Comparison of ENCODE assay signal across 25 cellular contexts in genomic region chr9:119852399-119852798, GRCh38.
"Had no signal": no experiment of that assay in that cellular context is flagged by ENCODE, and none has a peak within 500 bp of the region (broad histone marks: within the 10 kb centered on the region; RNA-seq: fewer than 3 reads in every experiment).

No MANE protein-coding gene starts in this region.

- H3K4me3 Mint-ChIP-seq: activated CD4-positive, alpha-beta memory T cell treated with anti-CD3 and anti-CD28 coated beads for 36 hours; activated CD4-positive, alpha-beta T cell treated with anti-CD3 and anti-CD28 coated beads for 36 hours; activated CD4-positive, alpha-beta T cell treated with anti-CD3 and anti-CD28 coated beads, Interleukin-2, amount 10 ng/mL, durations not matched to agents 24 days and 14 days; activated CD8-positive, alpha-beta memory T cell treated with anti-CD3 and anti-CD28 coated beads, Interleukin-2, amount 10 ng/mL, durations not matched to agents 7 days and 5 days; activated CD8-positive, alpha-beta T cell treated with anti-CD3 and anti-CD28 coated beads, Interleukin-2, amount 10 ng/mL, durations not matched to agents 7 days and 5 days; activated naive CD4-positive, alpha-beta T cell treated with anti-CD3 and anti-CD28 coated beads, Interleukin-2, amount 10 ng/mL, durations not matched to agents 7 days and 5 days; activated naive CD8-positive, alpha-beta T cell treated with anti-CD3 and anti-CD28 coated beads, Interleukin-2, amount 10 ng/mL, durations not matched to agents 7 days and 5 days; activated T-cell treated with anti-CD3 and anti-CD28 coated beads, Interleukin-2, amount 50 U/mL, for 72 hours; brain; T-helper 17 cell; T-helper 2 cell treated with Interferon-gamma antibody and Interleukin-4, amounts not matched to agents 5 μg/mL and 100 μg/mL, for 36 hours had no signal

- H3K4me1 Mint-ChIP-seq: activated CD4-positive, alpha-beta T cell treated with anti-CD3 and anti-CD28 coated beads for 36 hours; activated CD4-positive, alpha-beta T cell treated with anti-CD3 and anti-CD28 coated beads, Interleukin-2, amount 10 ng/mL, durations not matched to agents 24 days and 14 days; activated CD8-positive, alpha-beta memory T cell treated with anti-CD3 and anti-CD28 coated beads, Interleukin-2, amount 10 ng/mL, durations not matched to agents 7 days and 5 days; activated naive CD4-positive, alpha-beta T cell treated with anti-CD3 and anti-CD28 coated beads, Interleukin-2, amount 10 ng/mL, durations not matched to agents 7 days and 5 days; activated naive CD8-positive, alpha-beta T cell treated with anti-CD3 and anti-CD28 coated beads, Interleukin-2, amount 10 ng/mL, durations not matched to agents 7 days and 5 days; brain; T-helper 17 cell had no signal

- H3K36me3 Mint-ChIP-seq: activated CD4-positive, alpha-beta memory T cell treated with anti-CD3 and anti-CD28 coated beads for 36 hours; activated CD8-positive, alpha-beta memory T cell treated with anti-CD3 and anti-CD28 coated beads, Interleukin-2, amount 10 ng/mL, durations not matched to agents 7 days and 5 days; activated naive CD4-positive, alpha-beta T cell treated with anti-CD3 and anti-CD28 coated beads, Interleukin-2, amount 10 ng/mL, durations not matched to agents 7 days and 5 days; activated naive CD4-positive, alpha-beta T cell treated with anti-CD3 and anti-CD28 coated beads, Interleukin-2, amount 50 U/mL, for 72 hours; activated naive CD8-positive, alpha-beta T cell treated with anti-CD3 and anti-CD28 coated beads, Interleukin-2, amount 10 ng/mL, durations not matched to agents 7 days and 5 days; brain had no signal

- H3K27ac Mint-ChIP-seq: activated CD4-positive, alpha-beta memory T cell treated with anti-CD3 and anti-CD28 coated beads for 36 hours; activated CD4-positive, alpha-beta T cell treated with anti-CD3 and anti-CD28 coated beads for 36 hours; activated CD4-positive, alpha-beta T cell treated with anti-CD3 and anti-CD28 coated beads, Interleukin-2, amount 10 ng/mL, durations not matched to agents 24 days and 14 days; activated CD8-positive, alpha-beta memory T cell treated with anti-CD3 and anti-CD28 coated beads, Interleukin-2, amount 10 ng/mL, durations not matched to agents 7 days and 5 days; activated CD8-positive, alpha-beta T cell treated with anti-CD3 and anti-CD28 coated beads, Interleukin-2, amount 10 ng/mL, durations not matched to agents 7 days and 5 days; activated naive CD4-positive, alpha-beta T cell treated with anti-CD3 and anti-CD28 coated beads, Interleukin-2, amount 10 ng/mL, durations not matched to agents 7 days and 5 days; activated naive CD4-positive, alpha-beta T cell treated with anti-CD3 and anti-CD28 coated beads, Interleukin-2, amount 50 U/mL, for 72 hours; activated naive CD8-positive, alpha-beta T cell treated with anti-CD3 and anti-CD28 coated beads, Interleukin-2, amount 10 ng/mL, durations not matched to agents 7 days and 5 days; activated T-cell treated with anti-CD3 and anti-CD28 coated beads, Interleukin-2, amount 50 U/mL, for 72 hours; T-helper 17 cell; T-helper 2 cell treated with Interferon-gamma antibody and Interleukin-4, amounts not matched to agents 5 μg/mL and 100 μg/mL, for 36 hours had no signal

- ATAC-seq: activated CD4-positive, alpha-beta T cell treated with anti-CD3 and anti-CD28 coated beads for 36 hours; activated CD8-positive, alpha-beta memory T cell treated with anti-CD3 and anti-CD28 coated beads, Interleukin-2, amount 10 ng/mL, durations not matched to agents 7 days and 5 days; activated CD8-positive, alpha-beta T cell treated with anti-CD3 and anti-CD28 coated beads, Interleukin-2, amount 10 ng/mL, durations not matched to agents 7 days and 5 days; activated naive CD4-positive, alpha-beta T cell treated with anti-CD3 and anti-CD28 coated beads, Interleukin-2, amount 50 U/mL, for 72 hours; activated T-cell treated with anti-CD3 and anti-CD28 coated beads, Interleukin-2, amount 50 U/mL, for 72 hours; T-helper 17 cell had no signal

- DNase-seq: activated CD4-positive, alpha-beta memory T cell treated with anti-CD3 and anti-CD28 coated beads for 36 hours; activated CD4-positive, alpha-beta T cell treated with anti-CD3 and anti-CD28 coated beads for 36 hours; activated CD4-positive, alpha-beta T cell treated with anti-CD3 and anti-CD28 coated beads, Interleukin-2, amount 10 ng/mL, durations not matched to agents 24 days and 14 days; activated CD4-positive, CD25-positive, alpha-beta regulatory T cell; activated CD4-positive, CD25-positive, alpha-beta regulatory T cell treated with anti-CD3 and anti-CD28 coated beads, Interleukin-2, amount 50 U/mL, for 72 hours; activated CD8-positive, alpha-beta memory T cell treated with anti-CD3 and anti-CD28 coated beads, Interleukin-2, amount 10 ng/mL, durations not matched to agents 7 days and 5 days; activated CD8-positive, alpha-beta memory T cell treated with anti-CD3 and anti-CD28 coated beads, Interleukin-2, amount 50 U/mL, for 4 hours; activated CD8-positive, alpha-beta T cell treated with anti-CD3 and anti-CD28 coated beads, Interleukin-2, amount 10 ng/mL, durations not matched to agents 7 days and 5 days; activated gamma-delta T cell; activated naive CD4-positive, alpha-beta T cell; activated naive CD4-positive, alpha-beta T cell treated with anti-CD3 and anti-CD28 coated beads, Interleukin-2, amount 10 ng/mL, durations not matched to agents 7 days and 5 days; activated naive CD8-positive, alpha-beta T cell treated with anti-CD3 and anti-CD28 coated beads, Interleukin-2, amount 10 ng/mL, durations not matched to agents 7 days and 5 days; activated T-cell treated with anti-CD3 and anti-CD28 coated beads, Interleukin-2, amount 50 U/mL, for 1 hour; activated T-cell treated with anti-CD3 and anti-CD28 coated beads, Interleukin-2, amount 50 U/mL, for 72 hours; central memory CD4-positive, alpha-beta T cell; cerebellar nuclear complex; colonic mucosa; effector CD8-positive, alpha-beta T cell; foreskin fibroblast; head of caudate nucleus; T-helper 17 cell; T1000 had no signal

- H3K9me3 Mint-ChIP-seq: activated CD4-positive, alpha-beta memory T cell treated with anti-CD3 and anti-CD28 coated beads for 36 hours; activated CD4-positive, alpha-beta T cell treated with anti-CD3 and anti-CD28 coated beads, Interleukin-2, amount 10 ng/mL, durations not matched to agents 24 days and 14 days; activated naive CD4-positive, alpha-beta T cell treated with anti-CD3 and anti-CD28 coated beads, Interleukin-2, amount 10 ng/mL, durations not matched to agents 7 days and 5 days; T-helper 2 cell treated with Interferon-gamma antibody and Interleukin-4, amounts not matched to agents 5 μg/mL and 100 μg/mL, for 36 hours had no signal

- H3K27me3 Mint-ChIP-seq: activated CD4-positive, alpha-beta memory T cell treated with anti-CD3 and anti-CD28 coated beads for 36 hours; activated CD4-positive, alpha-beta T cell treated with anti-CD3 and anti-CD28 coated beads for 36 hours; activated CD4-positive, alpha-beta T cell treated with anti-CD3 and anti-CD28 coated beads, Interleukin-2, amount 10 ng/mL, durations not matched to agents 24 days and 14 days; activated CD8-positive, alpha-beta memory T cell treated with anti-CD3 and anti-CD28 coated beads, Interleukin-2, amount 10 ng/mL, durations not matched to agents 7 days and 5 days; activated naive CD4-positive, alpha-beta T cell treated with anti-CD3 and anti-CD28 coated beads, Interleukin-2, amount 10 ng/mL, durations not matched to agents 7 days and 5 days; activated naive CD8-positive, alpha-beta T cell treated with anti-CD3 and anti-CD28 coated beads, Interleukin-2, amount 10 ng/mL, durations not matched to agents 7 days and 5 days; T-helper 17 cell had no signal
